Comparison of ENCODE assay signal across 9 cellular contexts in the genomic region with DNA sequence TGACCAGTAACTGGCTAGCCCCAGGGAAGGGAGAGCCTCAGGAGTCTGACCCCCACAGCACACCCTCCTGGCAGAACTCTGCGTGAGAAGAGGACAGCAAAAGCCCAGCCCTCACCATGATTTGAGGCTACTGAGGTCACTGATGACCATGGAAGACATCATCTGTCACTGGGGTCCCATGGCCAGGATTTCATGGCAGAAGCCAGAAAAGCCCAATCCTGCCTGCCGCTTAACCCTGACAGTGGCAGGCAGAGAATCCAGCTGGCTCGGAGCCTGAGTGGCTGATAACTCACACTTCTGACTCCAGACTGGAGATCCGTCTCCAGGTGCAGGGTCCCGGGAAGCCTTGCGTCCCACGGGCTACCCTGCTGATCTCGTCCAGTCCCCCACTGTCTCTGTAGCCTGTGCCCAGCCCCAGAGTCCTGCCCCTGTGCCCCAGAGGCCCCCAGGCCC. TPM values are rescaled to one million over a fixed set of nuclear protein-coding genes. Genes with fewer than 3 reads are reported as not detected.
A peak's percentile ranks its signal among the peaks of the same experiment; 100 is the strongest.
DNase-seq lines count a peak whose midpoint lies in the region; ATAC-seq and TF ChIP-seq lines count a peak whose summit lies in the region.
"Had no signal": no experiment of that assay in that cellular context is flagged by ENCODE, and none has a peak within 500 bp of the region (broad histone marks: within the 10 kb centered on the region; RNA-seq: fewer than 3 reads in every experiment).

No MANE protein-coding gene starts in this region.

- intact Hi-C loops in sciatic nerve (cut with DNase I) = no loop called here

- TF ChIP-seq CTCF in RWPE1 (conservative IDR thresholded peaks at IDR 0.05; ENCODE audit: low read depth) (no peak), right atrium auricular region (IDR thresholded peaks at IDR 0.05) (no peak)

- no peaks in the 10 kb centered on the region for H3F3A ChIP-seq in GM23248 (ENCODE audit: insufficient read depth)

- POLR2A ChIA-PET in RWPE1 (lab: Yijun Ruan, JAX; ENCODE audit: low non-redundant PET) = no interaction called here

- CTCF ChIA-PET in RWPE1 (lab: Yijun Ruan, JAX) = interaction anchor here (0.7 to 2.7 kb wide), 7 partner anchors 8 to 115 kb away, joined by 3 to 10 read pairs (median 3); no protein-coding TSS in a partner anchor

- no peak overlapping the region for H3K9ac ChIP-seq in GM23248

- H3K9me2 ChIP-seq in GM23248 (ENCODE audit: insufficient read depth) = no peaks in the 10 kb centered on the region

- no peaks in the 10 kb centered on the region for H4K20me1 ChIP-seq in GM23248 (ENCODE audit: insufficient read depth)

- DNase-seq in GM23248 (peak; percentile 15), RWPE1 (ENCODE audit: low spot score) (no peak), right atrium auricular region (ENCODE audit: low spot score) (no peak), sciatic nerve (ENCODE audit: low spot score) (no peak), COLO829 (ENCODE audit: low spot score) (no peak)
- no peak for DNase-seq in activated naive CD4-positive, alpha-beta T cell treated with anti-CD3 and anti-CD28 coated beads, Interleukin-2, amount 50 U/mL, for 16 hours
- DNase-seq: activated naive CD4-positive, alpha-beta T cell treated with anti-CD3 and anti-CD28 coated beads, Interleukin-2, amount 10 ng/mL, durations not matched to agents 7 days and 5 days had no signal

- peaks cover 6% of the 10 kb centered on the region for H3K4me1 ChIP-seq in GM23248 (ENCODE audit: insufficient read depth)
- H3K4me1 ChIP-seq in right atrium auricular region = peaks cover 0 to 40% of the 10 kb centered on the region in 2 donors

- peak overlapping the region; percentile 66; the same call in 1 of the 2 replicates for H2AFZ ChIP-seq in GM23248

- ATAC-seq in sciatic nerve (peak; percentile 19), HG02870 (IDR thresholded peaks at IDR 0.05; ENCODE audit: unreplicated experiment) (no peak)
- ATAC-seq in activated CD4-positive, CD25-positive, alpha-beta regulatory T cell treated with anti-CD3 and anti-CD28 coated beads, Interleukin-2, amount 50 U/mL, for 24 hours = no peak

- H3K27me3 ChIP-seq in GM23248 (replicated peaks; ENCODE audit: insufficient read depth) (no peaks in the 10 kb centered on the region), right atrium auricular region (no peaks in the 10 kb centered on the region)

- H3K27ac ChIP-seq in GM23248 (no peak overlapping the region), RWPE1 (peak overlapping the region; percentile 60), right atrium auricular region (peak overlapping the region; percentile 77 to 84)

- no peak overlapping the region; the same call in 1 of the 2 replicates for H3K4me3 ChIP-seq in GM23248
- peak overlapping the region; percentile 31 to 52 for H3K4me3 ChIP-seq in right atrium auricular region

- H3K9me3 ChIP-seq in GM23248 (ENCODE audit: low read depth) (no peaks in the 10 kb centered on the region), right atrium auricular region (no peaks in the 10 kb centered on the region)

- no peak overlapping the region for H3K4me2 ChIP-seq in GM23248 (ENCODE audit: unreplicated experiment)

- H3K36me3 ChIP-seq in GM23248 (ENCODE audit: low read depth) (no peaks in the 10 kb centered on the region), right atrium auricular region (no peaks in the 10 kb centered on the region)

- 80 to 86% methylated on average over 8 of the region's 8 CpGs for WGBS in GM23248 (ENCODE audit: low coverage in 1 of 2, low lambda C conversion rate in 2 of 2, missing lambda C conversion rate in 2 of 2), 2 experiments

- in situ Hi-C loops in GM23248 (cut with MboI) = no loop called here

- no peaks in the 10 kb centered on the region for H3K79me2 ChIP-seq in GM23248 (ENCODE audit: insufficient read depth)

RNA-seq across cellular contexts. Expression of gene GRIN2C, which starts 17.5 kb away (rescaled TPM):
- not detected in 2 replicates for total RNA-seq in GM23248 (2014; rRNA removed; shearing (Covaris generic))
- not detected in 2 replicates for polyA plus RNA-seq in GM23248 (2016; fragmentation: Nextera tagmentation; extraction: Ambion mirVana)
- total RNA-seq in right atrium auricular region (10 to 100 TPM; 27.6 to 34.4 TPM), sciatic nerve (0.98 TPM)

RNA-seq across cellular contexts. Expression of gene FDXR, which starts 30.6 kb away (rescaled TPM):
- 19.0 and 21.2 TPM in 2 replicates for total RNA-seq in GM23248 (2014; rRNA removed; shearing (Covaris generic))
- 14.2 and 15.3 TPM in 2 replicates for polyA plus RNA-seq in GM23248 (2016; fragmentation: Nextera tagmentation; extraction: Ambion mirVana)
- total RNA-seq in right atrium auricular region (1 to 10 TPM; 4.1 to 7.9 TPM), sciatic nerve (6.3 TPM)

RNA-seq across cellular contexts. Expression of gene FADS6, which starts 51.3 kb away (rescaled TPM):
- not detected in 2 replicates for total RNA-seq in GM23248 (2014; rRNA removed; shearing (Covaris generic))
- polyA plus RNA-seq in GM23248 (2016; fragmentation: Nextera tagmentation; extraction: Ambion mirVana) = not detected in 2 replicates
- total RNA-seq in right atrium auricular region (not detected), sciatic nerve (not detected)

Comparison
In these comparisons a context has a peak if more than half of its experiments do, and no peak if none do; other contexts are left out.
1. RNA of gene GRIN2C, which starts 17.5 kb away (total RNA-seq): 27.6 to 34.4 TPM in right atrium auricular region; 0.98 TPM in sciatic nerve (single experiment) and not detected in GM23248; every median in the first group is over 10 times any median in the second.